3 cellular contexts compared by ENCODE assay signal in genomic region chr1:153724634-153725033, GRCh38. TPM values are rescaled to one million over a fixed set of nuclear protein-coding genes. Genes with fewer than 3 reads are reported as not detected.
"Had no signal": no experiment of that assay in that cellular context is flagged by ENCODE, and none has a peak within 500 bp of the region (broad histone marks: within the 10 kb centered on the region; RNA-seq: fewer than 3 reads in every experiment).

No MANE protein-coding gene starts in this region.

RNA-seq across cellular contexts. Expression of gene NPR1, which starts 46.1 kb away (rescaled TPM):
- total RNA-seq: OCI-LY7, RPMI7951, SK-MEL-5 had no signal
